In genomic region chr16:66296591-66296990, GRCh38 we compare ENCODE assay signal across 29 cellular contexts.
"Had no signal": no experiment of that assay in that cellular context is flagged by ENCODE, and none has a peak within 500 bp of the region (broad histone marks: within the 10 kb centered on the region; RNA-seq: fewer than 3 reads in every experiment).

No MANE protein-coding gene starts in this region.

- H3K4me1 ChIP-seq: esophagus squamous epithelium, heart right ventricle, left lung, prostate gland, testis, transverse colon had no signal

- H3K27me3 ChIP-seq: left lung, ovary, testis, transverse colon had no signal

- ATAC-seq: activated T-cell treated with anti-CD3 and anti-CD28 coated beads, Interleukin-2, amount 50 U/mL, for 4 hours; activated T-helper 17 cell treated with anti-CD3 and anti-CD28 coated beads, Interleukin-2, amount 50 U/mL, for 72 hours; heart right ventricle; left lung; SK-N-SH treated with all-trans-retinoic acid at 6 μM for 48 hours; WTC11 had no signal

- H3K4me3 Mint-ChIP-seq: activated naive CD8-positive, alpha-beta T cell; activated T-cell treated with anti-CD3 and anti-CD28 coated beads, Interleukin-2, amount 50 U/mL, for 4 hours; activated T-helper 17 cell treated with anti-CD3 and anti-CD28 coated beads, Interleukin-2, amount 50 U/mL, for 72 hours; central memory CD8-positive, alpha-beta T cell; nephron; WTC11 had no signal

- H3K4me1 Mint-ChIP-seq: nephron, WTC11 had no signal

- DNase-seq: activated CD4-positive, alpha-beta T cell treated with anti-CD3 and anti-CD28 coated beads, Interleukin-2, amount 50 U/mL, for 1 hour; activated naive CD4-positive, alpha-beta T cell treated with Interleukin-2 at 50 U/mL for 16 hours; activated T-cell treated with anti-CD3 and anti-CD28 coated beads, Interleukin-2, amount 50 U/mL, for 4 hours; anterior cingulate cortex; dermis blood vessel endothelial cell; effector CD4-positive, alpha-beta T cell; esophagus squamous epithelium; foreskin melanocyte; heart right ventricle; kidney glomerular epithelial cell; mesendoderm; ovary; retina; stimulated activated naive CD4-positive, alpha-beta T cell treated with Interleukin-2 at 50 U/mL for 16 hours; T-helper 2 cell; testis; transverse colon had no signal

- H3K4me3 ChIP-seq: esophagus squamous epithelium, heart right ventricle, left lung, lung, ovary, prostate gland, testis, transverse colon had no signal

- H3K9me3 ChIP-seq: esophagus squamous epithelium, left lung, ovary, prostate gland, testis, transverse colon had no signal

- H3K36me3 Mint-ChIP-seq: activated naive CD8-positive, alpha-beta T cell; WTC11 had no signal

- H3K27ac Mint-ChIP-seq: activated naive CD8-positive, alpha-beta T cell; activated T-helper 17 cell treated with anti-CD3 and anti-CD28 coated beads, Interleukin-2, amount 50 U/mL, for 72 hours; nephron; WTC11 had no signal

- H3K36me3 ChIP-seq: esophagus squamous epithelium, heart right ventricle, left lung, ovary, prostate gland, transverse colon had no signal

- H3K27ac ChIP-seq: epithelial cell of prostate, esophagus squamous epithelium, heart right ventricle, left lung, ovary, prostate gland, testis, transverse colon had no signal

- FAIRE-seq: bronchial epithelial cell, endometrium had no signal
